Comparison of ENCODE assay signal across 1 cellular context in the genomic region with DNA sequence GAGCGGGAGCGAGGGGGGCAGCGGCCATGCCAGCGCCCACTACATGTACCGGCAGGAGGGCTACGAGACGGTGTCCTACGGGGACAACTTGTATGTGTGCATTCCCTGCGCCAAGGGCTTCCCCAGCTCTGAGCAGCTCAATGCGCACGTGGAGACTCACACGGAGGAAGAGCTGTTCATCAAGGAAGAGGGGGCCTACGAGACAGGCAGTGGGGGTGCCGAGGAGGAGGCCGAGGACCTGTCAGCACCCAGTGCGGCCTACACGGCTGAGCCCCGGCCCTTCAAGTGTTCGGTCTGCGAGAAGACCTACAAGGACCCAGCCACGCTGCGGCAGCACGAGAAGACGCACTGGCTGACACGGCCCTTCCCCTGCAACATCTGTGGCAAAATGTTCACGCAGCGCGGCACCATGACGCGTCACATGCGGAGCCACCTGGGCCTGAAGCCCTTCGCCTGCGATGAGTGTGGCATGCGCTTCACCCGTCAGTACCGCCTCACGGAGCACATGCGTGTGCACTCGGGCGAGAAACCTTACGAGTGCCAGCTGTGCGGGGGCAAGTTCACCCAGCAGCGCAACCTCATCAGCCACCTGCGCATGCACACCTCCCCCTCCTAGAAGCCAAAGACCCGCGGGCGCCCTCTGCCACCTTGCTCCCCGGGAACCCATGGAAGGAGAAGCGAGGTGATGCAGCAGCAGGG.
TF ChIP-seq lines count a peak whose summit lies in the region.

No MANE protein-coding gene starts in this region.

TF ChIP-seq in WTC11, 78 proteins besides CTCF, POLR2A, EP300 and RAD21 (continued from another document):
- TF ChIP-seq ZNF416 (CRISPR knock-in tag; IDR thresholded peaks at IDR 0.05) (no peak), NR1H2 (CRISPR knock-in tag; IDR thresholded peaks at IDR 0.05) (no peak), ZNF423 (CRISPR knock-in tag; IDR thresholded peaks at IDR 0.05) (no peak), ETV6 (CRISPR knock-in tag; IDR thresholded peaks at IDR 0.05) (no peak)
- TF ChIP-seq, protein P1, sequence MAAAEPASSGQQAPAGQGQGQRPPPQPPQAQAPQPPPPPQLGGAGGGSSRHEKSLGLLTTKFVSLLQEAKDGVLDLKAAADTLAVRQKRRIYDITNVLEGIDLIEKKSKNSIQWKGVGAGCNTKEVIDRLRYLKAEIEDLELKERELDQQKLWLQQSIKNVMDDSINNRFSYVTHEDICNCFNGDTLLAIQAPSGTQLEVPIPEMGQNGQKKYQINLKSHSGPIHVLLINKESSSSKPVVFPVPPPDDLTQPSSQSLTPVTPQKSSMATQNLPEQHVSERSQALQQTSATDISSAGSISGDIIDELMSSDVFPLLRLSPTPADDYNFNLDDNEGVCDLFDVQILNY (CRISPR knock-in tag; IDR thresholded peaks at IDR 0.05), result no peak
- TF ChIP-seq, protein P2, sequence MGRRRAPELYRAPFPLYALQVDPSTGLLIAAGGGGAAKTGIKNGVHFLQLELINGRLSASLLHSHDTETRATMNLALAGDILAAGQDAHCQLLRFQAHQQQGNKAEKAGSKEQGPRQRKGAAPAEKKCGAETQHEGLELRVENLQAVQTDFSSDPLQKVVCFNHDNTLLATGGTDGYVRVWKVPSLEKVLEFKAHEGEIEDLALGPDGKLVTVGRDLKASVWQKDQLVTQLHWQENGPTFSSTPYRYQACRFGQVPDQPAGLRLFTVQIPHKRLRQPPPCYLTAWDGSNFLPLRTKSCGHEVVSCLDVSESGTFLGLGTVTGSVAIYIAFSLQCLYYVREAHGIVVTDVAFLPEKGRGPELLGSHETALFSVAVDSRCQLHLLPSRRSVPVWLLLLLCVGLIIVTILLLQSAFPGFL (CRISPR knock-in tag; IDR thresholded peaks at IDR 0.05; ENCODE audit: borderline replicate concordance), result no peak
- TF ChIP-seq, protein P3, sequence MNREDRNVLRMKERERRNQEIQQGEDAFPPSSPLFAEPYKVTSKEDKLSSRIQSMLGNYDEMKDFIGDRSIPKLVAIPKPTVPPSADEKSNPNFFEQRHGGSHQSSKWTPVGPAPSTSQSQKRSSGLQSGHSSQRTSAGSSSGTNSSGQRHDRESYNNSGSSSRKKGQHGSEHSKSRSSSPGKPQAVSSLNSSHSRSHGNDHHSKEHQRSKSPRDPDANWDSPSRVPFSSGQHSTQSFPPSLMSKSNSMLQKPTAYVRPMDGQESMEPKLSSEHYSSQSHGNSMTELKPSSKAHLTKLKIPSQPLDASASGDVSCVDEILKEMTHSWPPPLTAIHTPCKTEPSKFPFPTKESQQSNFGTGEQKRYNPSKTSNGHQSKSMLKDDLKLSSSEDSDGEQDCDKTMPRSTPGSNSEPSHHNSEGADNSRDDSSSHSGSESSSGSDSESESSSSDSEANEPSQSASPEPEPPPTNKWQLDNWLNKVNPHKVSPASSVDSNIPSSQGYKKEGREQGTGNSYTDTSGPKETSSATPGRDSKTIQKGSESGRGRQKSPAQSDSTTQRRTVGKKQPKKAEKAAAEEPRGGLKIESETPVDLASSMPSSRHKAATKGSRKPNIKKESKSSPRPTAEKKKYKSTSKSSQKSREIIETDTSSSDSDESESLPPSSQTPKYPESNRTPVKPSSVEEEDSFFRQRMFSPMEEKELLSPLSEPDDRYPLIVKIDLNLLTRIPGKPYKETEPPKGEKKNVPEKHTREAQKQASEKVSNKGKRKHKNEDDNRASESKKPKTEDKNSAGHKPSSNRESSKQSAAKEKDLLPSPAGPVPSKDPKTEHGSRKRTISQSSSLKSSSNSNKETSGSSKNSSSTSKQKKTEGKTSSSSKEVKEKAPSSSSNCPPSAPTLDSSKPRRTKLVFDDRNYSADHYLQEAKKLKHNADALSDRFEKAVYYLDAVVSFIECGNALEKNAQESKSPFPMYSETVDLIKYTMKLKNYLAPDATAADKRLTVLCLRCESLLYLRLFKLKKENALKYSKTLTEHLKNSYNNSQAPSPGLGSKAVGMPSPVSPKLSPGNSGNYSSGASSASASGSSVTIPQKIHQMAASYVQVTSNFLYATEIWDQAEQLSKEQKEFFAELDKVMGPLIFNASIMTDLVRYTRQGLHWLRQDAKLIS (CRISPR knock-in tag; IDR thresholded peaks at IDR 0.05; ENCODE audit: borderline replicate concordance), result no peak
- TF ChIP-seq, protein P4, sequence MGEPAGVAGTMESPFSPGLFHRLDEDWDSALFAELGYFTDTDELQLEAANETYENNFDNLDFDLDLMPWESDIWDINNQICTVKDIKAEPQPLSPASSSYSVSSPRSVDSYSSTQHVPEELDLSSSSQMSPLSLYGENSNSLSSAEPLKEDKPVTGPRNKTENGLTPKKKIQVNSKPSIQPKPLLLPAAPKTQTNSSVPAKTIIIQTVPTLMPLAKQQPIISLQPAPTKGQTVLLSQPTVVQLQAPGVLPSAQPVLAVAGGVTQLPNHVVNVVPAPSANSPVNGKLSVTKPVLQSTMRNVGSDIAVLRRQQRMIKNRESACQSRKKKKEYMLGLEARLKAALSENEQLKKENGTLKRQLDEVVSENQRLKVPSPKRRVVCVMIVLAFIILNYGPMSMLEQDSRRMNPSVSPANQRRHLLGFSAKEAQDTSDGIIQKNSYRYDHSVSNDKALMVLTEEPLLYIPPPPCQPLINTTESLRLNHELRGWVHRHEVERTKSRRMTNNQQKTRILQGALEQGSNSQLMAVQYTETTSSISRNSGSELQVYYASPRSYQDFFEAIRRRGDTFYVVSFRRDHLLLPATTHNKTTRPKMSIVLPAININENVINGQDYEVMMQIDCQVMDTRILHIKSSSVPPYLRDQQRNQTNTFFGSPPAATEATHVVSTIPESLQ (CRISPR knock-in tag; IDR thresholded peaks at IDR 0.05), result no peak
- TF ChIP-seq, protein P5, sequence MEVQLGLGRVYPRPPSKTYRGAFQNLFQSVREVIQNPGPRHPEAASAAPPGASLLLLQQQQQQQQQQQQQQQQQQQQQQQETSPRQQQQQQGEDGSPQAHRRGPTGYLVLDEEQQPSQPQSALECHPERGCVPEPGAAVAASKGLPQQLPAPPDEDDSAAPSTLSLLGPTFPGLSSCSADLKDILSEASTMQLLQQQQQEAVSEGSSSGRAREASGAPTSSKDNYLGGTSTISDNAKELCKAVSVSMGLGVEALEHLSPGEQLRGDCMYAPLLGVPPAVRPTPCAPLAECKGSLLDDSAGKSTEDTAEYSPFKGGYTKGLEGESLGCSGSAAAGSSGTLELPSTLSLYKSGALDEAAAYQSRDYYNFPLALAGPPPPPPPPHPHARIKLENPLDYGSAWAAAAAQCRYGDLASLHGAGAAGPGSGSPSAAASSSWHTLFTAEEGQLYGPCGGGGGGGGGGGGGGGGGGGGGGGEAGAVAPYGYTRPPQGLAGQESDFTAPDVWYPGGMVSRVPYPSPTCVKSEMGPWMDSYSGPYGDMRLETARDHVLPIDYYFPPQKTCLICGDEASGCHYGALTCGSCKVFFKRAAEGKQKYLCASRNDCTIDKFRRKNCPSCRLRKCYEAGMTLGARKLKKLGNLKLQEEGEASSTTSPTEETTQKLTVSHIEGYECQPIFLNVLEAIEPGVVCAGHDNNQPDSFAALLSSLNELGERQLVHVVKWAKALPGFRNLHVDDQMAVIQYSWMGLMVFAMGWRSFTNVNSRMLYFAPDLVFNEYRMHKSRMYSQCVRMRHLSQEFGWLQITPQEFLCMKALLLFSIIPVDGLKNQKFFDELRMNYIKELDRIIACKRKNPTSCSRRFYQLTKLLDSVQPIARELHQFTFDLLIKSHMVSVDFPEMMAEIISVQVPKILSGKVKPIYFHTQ (CRISPR knock-in tag; IDR thresholded peaks at IDR 0.05), result no peak
